ENCODE assay signal across 1 cellular context in genomic region chr19:17370026-17370587, GRCh38.
A peak's percentile ranks its signal among the peaks of the same experiment; 100 is the strongest.
TF ChIP-seq lines count a peak whose summit lies in the region.

No MANE protein-coding gene starts in this region.

TF ChIP-seq in GM12878, 131 proteins besides CTCF, POLR2A, EP300 and RAD21 (continued from another document and continues in another):
- no peak for TF ChIP-seq CEBPZ (IDR thresholded peaks at IDR 0.05; ENCODE audit: low read depth, low read length)
- TF ChIP-seq SKIL (IDR thresholded peaks at IDR 0.05; ENCODE audit: low read depth, poor library complexity, severe bottlenecking): peak; percentile 91
- TF ChIP-seq REST (IDR thresholded peaks at IDR 0.05; ENCODE audit: low read depth, low read length): no peak
- TF ChIP-seq ATF2 (IDR thresholded peaks at IDR 0.05; ENCODE audit: low read length): peak; percentile 79; the same call in 1 of the 2 replicates
- TF ChIP-seq TCF3 (IDR thresholded peaks at IDR 0.05; ENCODE audit: borderline replicate concordance, insufficient read depth, low read depth, low read length): peak; percentile 75; the same call in 1 of the 2 replicates
- peak; percentile 80 for TF ChIP-seq BCL11A (IDR thresholded peaks at IDR 0.05; ENCODE audit: low read depth, low read length)
- TF ChIP-seq ZBTB4 (CRISPR knock-in tag; IDR thresholded peaks at IDR 0.05): no peak
- no peak for TF ChIP-seq NFYA (IDR thresholded peaks at IDR 0.05; ENCODE audit: borderline replicate concordance, low read depth, low read length)
- peak; percentile 90 for TF ChIP-seq MTA2 (IDR thresholded peaks at IDR 0.05; ENCODE audit: low read depth)
- peak; percentile 72 to 73; a peak in 3 of 4 replicates for TF ChIP-seq BHLHE40 (IDR thresholded peaks at IDR 0.05; ENCODE audit: borderline replicate concordance in 1 of 2, low read depth in 2 of 2, low read length in 1 of 2)
- TF ChIP-seq POLR2AphosphoS2 (IDR thresholded peaks at IDR 0.05; ENCODE audit: low read depth, low read length): no peak
- no peak for TF ChIP-seq YBX1 (IDR thresholded peaks at IDR 0.05)
- no peak for TF ChIP-seq HDAC2 (IDR thresholded peaks at IDR 0.05)
- TF ChIP-seq JUNB (IDR thresholded peaks at IDR 0.05): no peak
- TF ChIP-seq SP1 (IDR thresholded peaks at IDR 0.05; ENCODE audit: low read depth, low read length): peak; percentile 48
- TF ChIP-seq LARP7 (IDR thresholded peaks at IDR 0.05): peak; percentile 40; the same call in 1 of the 2 replicates
- 0 out of 2 replicates have a peak, but pooled peaks have one; percentile 33 for TF ChIP-seq SMARCA5 (IDR thresholded peaks at IDR 0.05)
- TF ChIP-seq ZSCAN29 (IDR thresholded peaks at IDR 0.05): no peak
- TF ChIP-seq ELK1 (IDR thresholded peaks at IDR 0.05; ENCODE audit: low read depth, low read length): no peak
- TF ChIP-seq ZBTB40 (IDR thresholded peaks at IDR 0.05; ENCODE audit: borderline replicate concordance): no peak
- no peak for TF ChIP-seq ATF3 (IDR thresholded peaks at IDR 0.05; ENCODE audit: borderline replicate concordance, extremely low read depth, low read depth, low read length)
- no peak; the same call in 1 of the 2 replicates for TF ChIP-seq MTA3 (IDR thresholded peaks at IDR 0.05; ENCODE audit: borderline replicate concordance, low read length)
- TF ChIP-seq CREB1 (IDR thresholded peaks at IDR 0.05; ENCODE audit: low read depth): peak; percentile 21; the same call in 1 of the 2 replicates
- no peak for TF ChIP-seq HDGF (IDR thresholded peaks at IDR 0.05)
- TF ChIP-seq KAT2A (conservative IDR thresholded peaks at IDR 0.05; ENCODE audit: control insufficient read depth, low read depth, low read length): no peak
- TF ChIP-seq BMI1 (IDR thresholded peaks at IDR 0.05; ENCODE audit: borderline replicate concordance): no peak; the same call in 1 of the 2 replicates
- TF ChIP-seq IRF5 (IDR thresholded peaks at IDR 0.05; ENCODE audit: borderline replicate concordance): no peak
- TF ChIP-seq NKRF (conservative IDR thresholded peaks at IDR 0.05): 0 out of 2 replicates have a peak, but pooled peaks have one; percentile 41
- peak; percentile 71; the same call in 1 of the 2 replicates for TF ChIP-seq PML (IDR thresholded peaks at IDR 0.05; ENCODE audit: low read length)
- TF ChIP-seq NRF1 (conservative IDR thresholded peaks at IDR 0.05; ENCODE audit: low read depth, low read length): no peak
- no peak for TF ChIP-seq RB1 (IDR thresholded peaks at IDR 0.05; ENCODE audit: borderline replicate concordance)
